ENCODE assay signal across 2 cellular contexts in the genomic region with DNA sequence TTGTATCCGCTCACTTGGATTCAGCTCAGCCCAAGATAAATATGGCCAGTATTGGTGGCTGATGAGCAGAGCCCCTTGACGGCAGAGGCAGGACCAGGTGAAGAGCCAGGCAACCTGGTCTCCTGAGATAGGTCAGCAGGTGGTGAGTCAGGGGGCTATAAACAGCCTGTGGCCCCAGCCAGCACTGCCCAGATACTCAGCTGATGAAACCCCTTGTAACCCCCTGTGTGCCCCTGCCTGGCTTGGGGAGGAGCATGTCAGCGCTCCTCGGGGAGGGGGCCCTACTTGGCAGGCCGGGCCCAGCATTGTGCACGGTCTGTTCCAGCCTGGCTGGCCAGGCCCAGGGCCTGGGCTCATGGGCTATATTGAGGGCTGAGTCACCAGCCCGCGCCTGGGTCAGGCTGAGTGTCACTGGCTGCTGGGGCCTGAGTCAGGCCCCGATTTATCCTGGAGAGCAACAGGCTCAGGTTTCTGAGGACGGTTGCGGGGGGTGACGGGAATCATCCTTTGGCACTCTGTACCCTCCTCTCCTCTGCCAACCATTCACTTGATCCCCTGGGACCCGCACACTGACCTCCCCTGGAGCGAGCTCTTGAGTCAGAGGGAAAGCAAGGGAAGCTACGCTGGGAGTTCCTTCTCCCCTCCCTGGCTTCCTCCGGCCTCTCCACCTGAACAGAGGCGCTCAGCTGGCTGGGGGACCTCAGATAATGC.
TF ChIP-seq lines count a peak whose summit lies in the region.

No MANE protein-coding gene starts in this region.

TF ChIP-seq in A549, 52 proteins besides CTCF, POLR2A, EP300 and RAD21:
- TF ChIP-seq FOSL2 (IDR thresholded peaks at IDR 0.05) (no peak), FOSL2 (CRISPR knock-in tag; IDR thresholded peaks at IDR 0.05) (peak; percentile 47)
- TF ChIP-seq, protein P1, sequence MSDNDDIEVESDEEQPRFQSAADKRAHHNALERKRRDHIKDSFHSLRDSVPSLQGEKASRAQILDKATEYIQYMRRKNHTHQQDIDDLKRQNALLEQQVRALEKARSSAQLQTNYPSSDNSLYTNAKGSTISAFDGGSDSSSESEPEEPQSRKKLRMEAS (IDR thresholded peaks at IDR 0.05): no peak

TF ChIP-seq in IMR-90, 13 proteins besides CTCF, POLR2A, EP300 and RAD21:
- TF ChIP-seq, protein P2, sequence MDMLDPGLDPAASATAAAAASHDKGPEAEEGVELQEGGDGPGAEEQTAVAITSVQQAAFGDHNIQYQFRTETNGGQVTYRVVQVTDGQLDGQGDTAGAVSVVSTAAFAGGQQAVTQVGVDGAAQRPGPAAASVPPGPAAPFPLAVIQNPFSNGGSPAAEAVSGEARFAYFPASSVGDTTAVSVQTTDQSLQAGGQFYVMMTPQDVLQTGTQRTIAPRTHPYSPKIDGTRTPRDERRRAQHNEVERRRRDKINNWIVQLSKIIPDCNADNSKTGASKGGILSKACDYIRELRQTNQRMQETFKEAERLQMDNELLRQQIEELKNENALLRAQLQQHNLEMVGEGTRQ (IDR thresholded peaks at IDR 0.05; ENCODE audit: low read depth, low read length): no peak
- TF ChIP-seq, protein P3, sequence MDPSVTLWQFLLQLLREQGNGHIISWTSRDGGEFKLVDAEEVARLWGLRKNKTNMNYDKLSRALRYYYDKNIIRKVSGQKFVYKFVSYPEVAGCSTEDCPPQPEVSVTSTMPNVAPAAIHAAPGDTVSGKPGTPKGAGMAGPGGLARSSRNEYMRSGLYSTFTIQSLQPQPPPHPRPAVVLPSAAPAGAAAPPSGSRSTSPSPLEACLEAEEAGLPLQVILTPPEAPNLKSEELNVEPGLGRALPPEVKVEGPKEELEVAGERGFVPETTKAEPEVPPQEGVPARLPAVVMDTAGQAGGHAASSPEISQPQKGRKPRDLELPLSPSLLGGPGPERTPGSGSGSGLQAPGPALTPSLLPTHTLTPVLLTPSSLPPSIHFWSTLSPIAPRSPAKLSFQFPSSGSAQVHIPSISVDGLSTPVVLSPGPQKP (IDR thresholded peaks at IDR 0.05; ENCODE audit: borderline replicate concordance, low read depth, low read length): no peak
- peak; percentile 18; the same call in 1 of the 2 replicates for TF ChIP-seq MAFK (IDR thresholded peaks at IDR 0.05; ENCODE audit: low read depth, low read length)
- peak; percentile 57; the same call in 1 of the 2 replicates for TF ChIP-seq BHLHE40 (IDR thresholded peaks at IDR 0.05; ENCODE audit: low read depth, low read length)
- TF ChIP-seq FOS (IDR thresholded peaks at IDR 0.05; ENCODE audit: low read depth, low read length): peak; percentile 88
- peak; percentile 65 for TF ChIP-seq RCOR1 (IDR thresholded peaks at IDR 0.05; ENCODE audit: insufficient replicate concordance, low read length)
TF ChIP-seq in IMR-90: peak in this region for 4.
